Comparison of ENCODE assay signal across 11 cellular contexts in the genomic region with DNA sequence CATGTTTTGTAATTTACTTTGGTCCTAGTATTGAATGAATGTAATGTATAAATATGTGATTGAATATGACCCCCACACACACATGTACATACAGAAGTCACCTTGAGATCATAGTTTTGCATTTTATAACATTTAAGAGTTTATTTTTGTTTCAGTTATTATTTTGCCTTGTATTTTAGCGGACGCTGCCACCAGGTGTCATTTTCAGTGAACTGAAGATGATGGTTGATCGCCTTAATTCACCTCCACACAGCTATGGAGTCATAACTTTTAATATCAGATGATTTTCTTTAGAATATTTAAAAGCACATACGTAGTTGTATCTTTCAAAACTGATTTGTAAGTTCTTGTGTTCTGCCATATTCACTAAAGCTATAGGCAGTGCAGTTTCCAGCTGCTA.
DNase-seq lines count a peak whose midpoint lies in the region; ATAC-seq, FAIRE-seq and TF ChIP-seq lines count a peak whose summit lies in the region.
"Had no signal": no experiment of that assay in that cellular context is flagged by ENCODE, and none has a peak within 500 bp of the region (broad histone marks: within the 10 kb centered on the region; RNA-seq: fewer than 3 reads in every experiment).

No MANE protein-coding gene starts in this region.

- no peak overlapping the region for H3K27ac Mint-ChIP-seq in nephron

- H3K27me3 ChIP-seq in KMS-11 (ENCODE audit: insufficient read depth, low read depth), result no peaks in the 10 kb centered on the region
- H3K27me3 ChIP-seq: brain microvascular endothelial cell had no signal

- H3K4me3 ChIP-seq in KMS-11 (IDR thresholded peaks at IDR 0.05; ENCODE audit: insufficient read depth, low read depth, low read length), result no peak overlapping the region
- no peak overlapping the region for H3K4me3 ChIP-seq in cardiac fibroblast (replicated peaks in 1 of 2; ENCODE audit: low read depth in 2 of 2, low read length in 2 of 2)

- H3K27me3 Mint-ChIP-seq in nephron (ENCODE audit: low read depth), result no peaks in the 10 kb centered on the region

- no peak for ATAC-seq in HG02759 (IDR thresholded peaks at IDR 0.05; ENCODE audit: unreplicated experiment)

- no peak overlapping the region for H3K27ac ChIP-seq in KMS-11
- H3K27ac ChIP-seq: brain microvascular endothelial cell, parathyroid adenoma had no signal

- TF ChIP-seq CTCF in KMS-11 (conservative IDR thresholded peaks at IDR 0.05; ENCODE audit: low read depth, low read length), result peak; percentile 38
- TF ChIP-seq CTCF in cardiac fibroblast (IDR thresholded peaks at IDR 0.05; ENCODE audit: low read depth, low read length), result peak; percentile 27
- TF ChIP-seq CTCF in nephron (IDR thresholded peaks at IDR 0.05; ENCODE audit: unreplicated experiment in 3 of 3), result peak; percentile 15 to 42 (median 27)

- peaks cover 4% of the 10 kb centered on the region for H3K4me1 Mint-ChIP-seq in nephron

- H3K79me2 ChIP-seq in KMS-11 (ENCODE audit: insufficient read depth, low read depth), result no peaks in the 10 kb centered on the region; the same call in 1 of the 2 replicates
- H3K79me2 ChIP-seq: parathyroid adenoma had no signal

- no peaks in the 10 kb centered on the region for H3K36me3 ChIP-seq in KMS-11 (ENCODE audit: insufficient read depth)

- H4K20me1 ChIP-seq in KMS-11 (ENCODE audit: insufficient read depth), result no peaks in the 10 kb centered on the region

- peak; percentile 50 for FAIRE-seq in G401.6 (lab: Jason Lieb, UNC)

- peaks cover 73% of the 10 kb centered on the region for H3K36me3 Mint-ChIP-seq in nephron (ENCODE audit: low read depth)

- no peak overlapping the region for H3K4me3 Mint-ChIP-seq in nephron

- no peak overlapping the region for H3K9ac ChIP-seq in KMS-11
- H3K9ac ChIP-seq: parathyroid adenoma had no signal

- H3K4me2 ChIP-seq in KMS-11, result no peak overlapping the region

- H3K9me3 Mint-ChIP-seq in nephron, result peaks cover 6% of the 10 kb centered on the region

- DNase-seq in cardiac fibroblast (ENCODE audit: low read depth in 2 of 2) (peak; percentile 36 to 39), Kasumi-1 (lab: John Stamatoyannopoulos, UW) (no peak), NCI-H146 (lab: John Stamatoyannopoulos, UW) (no peak), NCI-H1436 treated with DMSO at 0.1 percent for 48 hours (lab: John Stamatoyannopoulos, UW) (no peak)
- DNase-seq: brain microvascular endothelial cell, H7 had no signal

- H3K4me1 ChIP-seq in KMS-11 (ENCODE audit: low read depth, poor library complexity, severe bottlenecking), result no peaks in the 10 kb centered on the region
- H3K4me1 ChIP-seq: parathyroid adenoma had no signal

- no peak overlapping the region for H2AFZ ChIP-seq in KMS-11 (ENCODE audit: low read depth)
- H2AFZ ChIP-seq: parathyroid adenoma had no signal

Comparison
In these comparisons a context has a peak if more than half of its experiments do, and no peak if none do; other contexts are left out.
1. DNase-seq: peak in cardiac fibroblast (2 of 2); none in Kasumi-1 (0 of 2), NCI-H146 (single experiment) and NCI-H1436 treated with DMSO at 0.1 percent for 48 hours (single experiment).
2. Peak in every context shown above with its lines, with median percentiles within 50 percentile points of each other: CTCF ChIP-seq.